19 cellular contexts compared by ENCODE assay signal in genomic region chr19:54420068-54420382, GRCh38. TPM values are rescaled to one million over a fixed set of nuclear protein-coding genes. Genes with fewer than 3 reads are reported as not detected.
DNase-seq lines count a peak whose midpoint lies in the region; ATAC-seq, FAIRE-seq and TF ChIP-seq lines count a peak whose summit lies in the region.
"Had no signal": no experiment of that assay in that cellular context is flagged by ENCODE, and none has a peak within 500 bp of the region (broad histone marks: within the 10 kb centered on the region; RNA-seq: fewer than 3 reads in every experiment).

No MANE protein-coding gene starts in this region.

- intact Hi-C loops in HepG2 (cut with micrococcal nuclease; ENCODE audit: unreplicated experiment), result no loop called here
- intact Hi-C loops in right lobe of liver (cut with DNase I), result no loop called here

- H3K79me2 ChIP-seq in HepG2 (ENCODE audit: insufficient read depth, low read length) (no peaks in the 10 kb centered on the region), mesendoderm (ENCODE audit: control insufficient read depth, insufficient read depth, low read length) (no peaks in the 10 kb centered on the region)

- H3K27ac Mint-ChIP-seq in type B pancreatic cell, result no peak overlapping the region
- H3K27ac Mint-ChIP-seq: activated CD4-positive, alpha-beta T cell treated with anti-CD3 and anti-CD28 coated beads, Interleukin-2, amount 10 ng/mL, durations not matched to agents 7 days and 5 days; activated T-cell treated with anti-CD3 and anti-CD28 coated beads, Interleukin-2, amount 50 U/mL, for 72 hours; dendritic cell treated with granulocyte-macrophage colony-stimulating factor and Interleukin-4, amounts not matched to agents 40 ng/mL and 50 ng/mL, for 4 days had no signal

- no peak overlapping the region for H2BK120ac ChIP-seq in mesendoderm (ENCODE audit: low read depth, low read length)

- H3K27me3 Mint-ChIP-seq in type B pancreatic cell, result peaks cover 43% of the 10 kb centered on the region

- H4K8ac ChIP-seq in mesendoderm (ENCODE audit: low read depth, low read length), result no peak overlapping the region

- no peak for ATAC-seq in HepG2
- no peak for ATAC-seq in right lobe of liver
- no peak for ATAC-seq in HG02852 (IDR thresholded peaks at IDR 0.05; ENCODE audit: unreplicated experiment)
- ATAC-seq: activated T-cell treated with anti-CD3 and anti-CD28 coated beads, Interleukin-2, amount 50 U/mL, for 72 hours had no signal

- H3K36me3 Mint-ChIP-seq in type B pancreatic cell, result peaks cover 5% of the 10 kb centered on the region

- H2AK5ac ChIP-seq in mesendoderm (ENCODE audit: low read length), result no peak overlapping the region

- H4K5ac ChIP-seq in mesendoderm (ENCODE audit: low read length), result no peak overlapping the region

- H4K20me1 ChIP-seq in HepG2 (ENCODE audit: insufficient read depth, low read length), result no peaks in the 10 kb centered on the region

- H2BK5ac ChIP-seq in mesendoderm (ENCODE audit: low read length), result no peak overlapping the region

- no peak overlapping the region for H2BK15ac ChIP-seq in mesendoderm (replicated peaks; ENCODE audit: low read depth)

- POLR2A ChIA-PET in HepG2 (lab: Yijun Ruan, JAX), result interaction anchor here (0.6 to 4.4 kb wide), 17 partner anchors 11 to 283 kb away, joined by 3 to 55 read pairs (median 4); partner anchors contain the start of genes CNOT3, LAIR1, LENG8 and LENG9

- H3K4me1 ChIP-seq in HepG2 (ENCODE audit: insufficient read depth, low read length), result peaks cover 64% of the 10 kb centered on the region
- no peaks in the 10 kb centered on the region for H3K4me1 ChIP-seq in right lobe of liver
- no peaks in the 10 kb centered on the region for H3K4me1 ChIP-seq in mesendoderm (ENCODE audit: control insufficient read depth, low read depth, low read length)
- H3K4me1 ChIP-seq in SJCRH30, result no peaks in the 10 kb centered on the region

- no peak for TF ChIP-seq EP300 in HepG2 (IDR thresholded peaks at IDR 0.05; ENCODE audit: low read depth in 2 of 2, low read length in 2 of 2)
- no peak for TF ChIP-seq EP300 in HepG2 (CRISPR knock-in tag; IDR thresholded peaks at IDR 0.05; ENCODE audit: borderline replicate concordance)

- no peak overlapping the region for H3K18ac ChIP-seq in mesendoderm (ENCODE audit: low read length)

- peaks cover 20% of the 10 kb centered on the region for H3K4me1 Mint-ChIP-seq in type B pancreatic cell (ENCODE audit: unreplicated experiment)

- H3K27ac ChIP-seq in HepG2 (ENCODE audit: extremely low read length, insufficient read depth, low read length) (peak overlapping the region; percentile 73), right lobe of liver (no peak overlapping the region), mesendoderm (ENCODE audit: low read depth, low read length) (no peak overlapping the region), SJCRH30 (no peak overlapping the region)
- H3K27ac ChIP-seq: adrenal gland had no signal

- no TSS peak for BruUV-seq in HepG2 (replicated peaks; lab: Mats Ljungman, UMichigan)

- no peak for FAIRE-seq in HepG2 (lab: Jason Lieb, UNC)

- no peaks in the 10 kb centered on the region for H3K36me3 ChIP-seq in HepG2 (replicated peaks in 1 of 2; ENCODE audit: control insufficient read depth in 1 of 2, insufficient read depth in 2 of 2, low read length in 2 of 2)
- no peaks in the 10 kb centered on the region for H3K36me3 ChIP-seq in right lobe of liver
- H3K36me3 ChIP-seq in mesendoderm (ENCODE audit: control insufficient read depth, insufficient read depth, low read length), result no peaks in the 10 kb centered on the region
- H3K36me3 ChIP-seq in SJCRH30, result no peaks in the 10 kb centered on the region
- H3K36me3 ChIP-seq: adrenal gland had no signal

- H3K9ac ChIP-seq in HepG2 (ENCODE audit: insufficient read depth, low read depth, low read length) (peak overlapping the region; percentile 79), mesendoderm (ENCODE audit: low read length) (no peak overlapping the region)

- no peaks in the 10 kb centered on the region for H3K9me3 Mint-ChIP-seq in type B pancreatic cell
- H3K9me3 Mint-ChIP-seq: activated CD4-positive, alpha-beta T cell treated with anti-CD3 and anti-CD28 coated beads, Interleukin-2, amount 10 ng/mL, durations not matched to agents 7 days and 5 days; activated T-cell treated with anti-CD3 and anti-CD28 coated beads, Interleukin-2, amount 50 U/mL, for 72 hours; dendritic cell treated with granulocyte-macrophage colony-stimulating factor and Interleukin-4, amounts not matched to agents 40 ng/mL and 50 ng/mL, for 4 days had no signal

- in situ Hi-C loops in HepG2 (cut with HindIII; ENCODE audit: extremely low pct_ligation_motif_present, low pct_unique_long_range_greater_than_20kb), result no loop called here

- no peak for TF ChIP-seq CTCF in HepG2 (CRISPR knock-in tag; IDR thresholded peaks at IDR 0.05)
- TF ChIP-seq CTCF in right lobe of liver (IDR thresholded peaks at IDR 0.05), result no peak
- no peak for TF ChIP-seq CTCF in type B pancreatic cell (conservative IDR thresholded peaks at IDR 0.05)

- H3K56ac ChIP-seq in mesendoderm (ENCODE audit: low read length), result peak overlapping the region; percentile 25

- H3K27me3 ChIP-seq in HepG2 (ENCODE audit: control insufficient read depth in 1 of 2, insufficient read depth in 2 of 2, low read length in 2 of 2) (no peaks in the 10 kb centered on the region), right lobe of liver (no peaks in the 10 kb centered on the region), mesendoderm (ENCODE audit: insufficient read depth, low read length, poor library complexity) (peaks cover 12% of the 10 kb centered on the region), SJCRH30 (peaks cover 28% of the 10 kb centered on the region)

- no peak for DNase-seq in HepG2 (ENCODE audit: low spot score)
- no peak for DNase-seq in right lobe of liver
- DNase-seq in mesendoderm, result no peak
- DNase-seq in type B pancreatic cell (ENCODE audit: extremely low spot score, unreplicated experiment), result no peak
- DNase-seq in SJCRH30, result no peak
- DNase-seq: activated CD4-positive, alpha-beta T cell treated with anti-CD3 and anti-CD28 coated beads, Interleukin-2, amount 10 ng/mL, durations not matched to agents 7 days and 5 days; activated T-cell treated with anti-CD3 and anti-CD28 coated beads, Interleukin-2, amount 50 U/mL, for 72 hours; adrenal gland; GF-D8; mesenchymal stem cell; NCI-H1048; NK-92 treated with Interleukin-12 subunit alpha and Interleukin-12 subunit beta, amount 100 ng/mL, for 24 hours; SIG-M5; stimulated activated CD4-positive, alpha-beta T cell treated with anti-CD3 and anti-CD28 coated beads, Interleukin-12 subunit alpha, Interleukin-12 subunit beta, amount 100 ng/mL, for 4 hours; T-helper 9 cell had no signal

- no peaks in the 10 kb centered on the region for H3K9me3 ChIP-seq in HepG2 (ENCODE audit: low read length)
- H3K9me3 ChIP-seq in right lobe of liver, result no peaks in the 10 kb centered on the region
- no peaks in the 10 kb centered on the region for H3K9me3 ChIP-seq in SJCRH30 (replicated peaks)
- H3K9me3 ChIP-seq: adrenal gland had no signal

- H3K79me1 ChIP-seq in mesendoderm (ENCODE audit: low read length), result no peaks in the 10 kb centered on the region

- 0 out of 4 replicates have a peak, but pooled peaks of 1 of the 2 experiments have one; percentile 6 for TF ChIP-seq POLR2A in HepG2 (IDR thresholded peaks at IDR 0.05; ENCODE audit: insufficient read depth in 1 of 2, low read depth in 2 of 2, low read length in 2 of 2)
- TF ChIP-seq POLR2A in right lobe of liver (IDR thresholded peaks at IDR 0.05), result no peak

- CTCF ChIA-PET in HepG2 (lab: Yijun Ruan, JAX; ENCODE audit: low intra/inter-chr PET ratio, low total read pairs), result no interaction called here

- H3K4me3 ChIP-seq in HepG2 (replicated peaks in 1 of 3; ENCODE audit: insufficient read depth in 1 of 3, low read depth in 2 of 3, low read length in 3 of 3), result peak overlapping the region in 2 of 3 experiments; percentile 43 to 64; a peak in 4 of 6 replicates
- no peak overlapping the region for H3K4me3 ChIP-seq in right lobe of liver
- H3K4me3 ChIP-seq in mesendoderm (ENCODE audit: low read length), result no peak overlapping the region
- H3K4me3 ChIP-seq in SJCRH30, result no peak overlapping the region
- H3K4me3 ChIP-seq: adrenal gland had no signal

- H3K23ac ChIP-seq in mesendoderm (ENCODE audit: low read length), result no peak overlapping the region

- H3K4me2 ChIP-seq in HepG2 (ENCODE audit: low read depth, low read length) (peak overlapping the region; percentile 90), mesendoderm (ENCODE audit: low read length) (peak overlapping the region; percentile 20)

- peak overlapping the region; percentile 54 for H3K4me3 Mint-ChIP-seq in type B pancreatic cell
- H3K4me3 Mint-ChIP-seq: activated CD4-positive, alpha-beta T cell treated with anti-CD3 and anti-CD28 coated beads, Interleukin-2, amount 10 ng/mL, durations not matched to agents 7 days and 5 days; activated T-cell treated with anti-CD3 and anti-CD28 coated beads, Interleukin-2, amount 50 U/mL, for 72 hours; dendritic cell treated with granulocyte-macrophage colony-stimulating factor and Interleukin-4, amounts not matched to agents 40 ng/mL and 50 ng/mL, for 4 days had no signal

- WGBS in HepG2 (ENCODE audit: low lambda C conversion rate), result no CpG with 5 or more reads among the region's 10 CpGs
- WGBS in right lobe of liver (ENCODE audit: insufficient coverage, low coverage, low lambda C conversion rate, missing lambda C conversion rate), result 0% methylated on average over 4 of the region's 10 CpGs
- no CpG with 5 or more reads among the region's 10 CpGs for WGBS in mesendoderm (ENCODE audit: extremely low coverage, insufficient coverage, low lambda C conversion rate)

- no peak overlapping the region for H3K4ac ChIP-seq in mesendoderm (ENCODE audit: low read depth, low read length)

- no peak overlapping the region for H2AFZ ChIP-seq in HepG2 (ENCODE audit: low read length)

- TF ChIP-seq RAD21 in HepG2 (CRISPR knock-in tag; IDR thresholded peaks at IDR 0.05), result no peak

RNA-seq across cellular contexts. Expression of gene TTYH1, which starts 4.8 kb away (rescaled TPM):
- total RNA-seq in HepG2 (2016; rRNA removed; fragmentation: Illumina TruSeq; extraction: Trizol) (10.6 and 19.9 TPM in 2 replicates), right lobe of liver (under 1 TPM in 5 of 6 experiments, not detected in 1; 0.30 to 0.93 (median 0.35) TPM), type B pancreatic cell (ENCODE audit: low replicate concordance) (8.7 and 50.7 TPM in 2 replicates)
- total RNA-seq in HepG2 (2016; cell fraction: cytosol; rRNA removed; fragmentation: Illumina TruSeq; extraction: Trizol; ENCODE audit: low read depth), result 24.8 and 26.4 TPM in 2 replicates
- total RNA-seq in HepG2 (2016; cell fraction: insoluble cytoplasmic fraction; rRNA removed; fragmentation: Illumina TruSeq; extraction: Trizol), result 9.4 and 21.3 TPM in 2 replicates
- total RNA-seq in HepG2 (2016; cell fraction: membrane; rRNA removed; fragmentation: Illumina TruSeq; extraction: Trizol), result 27.7 and 30.4 TPM in 2 replicates
- 16.5 and 20.3 TPM in 2 replicates for total RNA-seq in HepG2 (2016; cell fraction: nucleus; rRNA removed; fragmentation: Illumina TruSeq; extraction: Trizol)
- 6.9 and 8.9 TPM in 2 replicates for polyA plus RNA-seq in HepG2 (2011; rRNA removed)
- polyA plus RNA-seq in HepG2 (2011; cell fraction: cytosol; rRNA removed), result 7.0 and 10.7 TPM in 2 replicates
- 13.2 and 17.7 TPM in 2 replicates for polyA plus RNA-seq in HepG2 (2011; cell fraction: nucleus; rRNA removed)
- 4.1 and 6.2 TPM in 2 replicates for polyA plus RNA-seq in HepG2 (2012)
- 27.2 and 29.7 TPM in 2 replicates for polyA plus RNA-seq in HepG2 (2016; cell fraction: cytosol; fragmentation: Illumina TruSeq; extraction: Trizol; ENCODE audit: low read depth)
- polyA plus RNA-seq in HepG2 (2016; cell fraction: insoluble cytoplasmic fraction; fragmentation: Illumina TruSeq; extraction: Trizol; ENCODE audit: low read depth), result 11.5 and 12.2 TPM in 2 replicates
- 29.0 and 29.3 TPM in 2 replicates for polyA plus RNA-seq in HepG2 (2016; cell fraction: membrane; fragmentation: Illumina TruSeq; extraction: Trizol; ENCODE audit: low read depth)
- polyA plus RNA-seq in HepG2 (2016; cell fraction: nucleus; fragmentation: Illumina TruSeq; extraction: Trizol; ENCODE audit: insufficient read depth, low read depth), result 34.6 and 38.5 TPM in 2 replicates
- polyA minus RNA-seq in HepG2 (2011; rRNA and poly(A)+ RNA removed; ENCODE audit: low replicate concordance), result 15.4 TPM in 1 of 2 replicates, not detected in the other
- polyA minus RNA-seq in HepG2 (2011; cell fraction: cytosol; rRNA and poly(A)+ RNA removed), result 6.2 and 9.2 TPM in 2 replicates
- 2.6 and 3.9 TPM in 2 replicates for polyA minus RNA-seq in HepG2 (2011; cell fraction: nucleus; rRNA and poly(A)+ RNA removed)
- 3.2 TPM for polyA plus RNA-seq in mesendoderm (2013, experiment 1 of 2)
- 3.0 TPM for polyA plus RNA-seq in mesendoderm (2013, experiment 2 of 2)
- not detected in 2 replicates for total RNA-seq in SJCRH30 (2014; rRNA removed; shearing (Covaris generic))
- total RNA-seq: fibroblast of lung, osteocyte had no signal
- polyA plus RNA-seq: fibroblast of lung had no signal

RNA-seq across cellular contexts. Expression of gene LENG8, which starts 29.0 kb away (rescaled TPM):
- total RNA-seq in HepG2 (2016; rRNA removed; fragmentation: Illumina TruSeq; extraction: Trizol), result 5.8 and 14.3 TPM in 2 replicates
- 1.1 and 2.1 TPM in 2 replicates for total RNA-seq in HepG2 (2016; cell fraction: cytosol; rRNA removed; fragmentation: Illumina TruSeq; extraction: Trizol; ENCODE audit: low read depth)
- total RNA-seq in HepG2 (2016; cell fraction: insoluble cytoplasmic fraction; rRNA removed; fragmentation: Illumina TruSeq; extraction: Trizol), result 4.7 and 13.0 TPM in 2 replicates
- 4.0 TPM in 2 replicates for total RNA-seq in HepG2 (2016; cell fraction: membrane; rRNA removed; fragmentation: Illumina TruSeq; extraction: Trizol)
- 28.1 and 29.6 TPM in 2 replicates for total RNA-seq in HepG2 (2016; cell fraction: nucleus; rRNA removed; fragmentation: Illumina TruSeq; extraction: Trizol)
- 38.3 and 41.9 TPM in 2 replicates for polyA plus RNA-seq in HepG2 (2011; rRNA removed)
- polyA plus RNA-seq in HepG2 (2011; cell fraction: cytosol; rRNA removed), result 3.2 and 6.8 TPM in 2 replicates
- polyA plus RNA-seq in HepG2 (2011; cell fraction: nucleus; rRNA removed), result 519 and 637 TPM in 2 replicates
- polyA plus RNA-seq in HepG2 (2012), result 46.6 and 63.0 TPM in 2 replicates
- polyA plus RNA-seq in HepG2 (2016; cell fraction: cytosol; fragmentation: Illumina TruSeq; extraction: Trizol; ENCODE audit: low read depth), result 0.46 and 0.71 TPM in 2 replicates
- 5.1 and 9.7 TPM in 2 replicates for polyA plus RNA-seq in HepG2 (2016; cell fraction: insoluble cytoplasmic fraction; fragmentation: Illumina TruSeq; extraction: Trizol; ENCODE audit: low read depth)
- polyA plus RNA-seq in HepG2 (2016; cell fraction: membrane; fragmentation: Illumina TruSeq; extraction: Trizol; ENCODE audit: low read depth), result 1.5 and 2.8 TPM in 2 replicates
- 151 and 199 TPM in 2 replicates for polyA plus RNA-seq in HepG2 (2016; cell fraction: nucleus; fragmentation: Illumina TruSeq; extraction: Trizol; ENCODE audit: insufficient read depth, low read depth)
- 27.1 and 40.7 TPM in 2 replicates for polyA minus RNA-seq in HepG2 (2011; rRNA and poly(A)+ RNA removed; ENCODE audit: low replicate concordance)
- polyA minus RNA-seq in HepG2 (2011; cell fraction: cytosol; rRNA and poly(A)+ RNA removed), result 10.7 and 13.3 TPM in 2 replicates
- 60.4 and 69.7 TPM in 2 replicates for polyA minus RNA-seq in HepG2 (2011; cell fraction: nucleus; rRNA and poly(A)+ RNA removed)
- 10 to 100 TPM; 29.8 to 66.3 (median 41.1) TPM for total RNA-seq in right lobe of liver
- polyA plus RNA-seq in mesendoderm (2013, experiment 1 of 2), result 54.1 TPM
- 54.1 TPM for polyA plus RNA-seq in mesendoderm (2013, experiment 2 of 2)
- total RNA-seq in type B pancreatic cell (ENCODE audit: low replicate concordance), result 135 and 196 TPM in 2 replicates
- 18.9 and 25.6 TPM in 2 replicates for total RNA-seq in SJCRH30 (2014; rRNA removed; shearing (Covaris generic))

RNA-seq across cellular contexts. Expression of gene LENG9, which starts 43.6 kb away (rescaled TPM):
- total RNA-seq in HepG2 (2016; rRNA removed; fragmentation: Illumina TruSeq; extraction: Trizol), result 1.5 and 2.9 TPM in 2 replicates
- 0.88 and 1.1 TPM in 2 replicates for total RNA-seq in HepG2 (2016; cell fraction: cytosol; rRNA removed; fragmentation: Illumina TruSeq; extraction: Trizol; ENCODE audit: low read depth)
- total RNA-seq in HepG2 (2016; cell fraction: insoluble cytoplasmic fraction; rRNA removed; fragmentation: Illumina TruSeq; extraction: Trizol), result 1.8 and 2.6 TPM in 2 replicates
- total RNA-seq in HepG2 (2016; cell fraction: membrane; rRNA removed; fragmentation: Illumina TruSeq; extraction: Trizol), result 1.8 and 2.1 TPM in 2 replicates
- total RNA-seq in HepG2 (2016; cell fraction: nucleus; rRNA removed; fragmentation: Illumina TruSeq; extraction: Trizol), result 1.9 and 2.7 TPM in 2 replicates
- polyA plus RNA-seq in HepG2 (2011; rRNA removed), result 0.75 and 1.2 TPM in 2 replicates
- 0.86 and 1.8 TPM in 2 replicates for polyA plus RNA-seq in HepG2 (2011; cell fraction: cytosol; rRNA removed)
- polyA plus RNA-seq in HepG2 (2011; cell fraction: nucleus; rRNA removed), result 1.7 TPM in 2 replicates
- 1.5 and 1.8 TPM in 2 replicates for polyA plus RNA-seq in HepG2 (2012)
- 0.32 and 0.38 TPM in 2 replicates for polyA plus RNA-seq in HepG2 (2016; cell fraction: cytosol; fragmentation: Illumina TruSeq; extraction: Trizol; ENCODE audit: low read depth)
- polyA plus RNA-seq in HepG2 (2016; cell fraction: insoluble cytoplasmic fraction; fragmentation: Illumina TruSeq; extraction: Trizol; ENCODE audit: low read depth), result 1.4 and 1.5 TPM in 2 replicates
- 0.65 and 1.0 TPM in 2 replicates for polyA plus RNA-seq in HepG2 (2016; cell fraction: membrane; fragmentation: Illumina TruSeq; extraction: Trizol; ENCODE audit: low read depth)
- 0.95 and 1.2 TPM in 2 replicates for polyA plus RNA-seq in HepG2 (2016; cell fraction: nucleus; fragmentation: Illumina TruSeq; extraction: Trizol; ENCODE audit: insufficient read depth, low read depth)
- 5.7 and 6.2 TPM in 2 replicates for polyA minus RNA-seq in HepG2 (2011; rRNA and poly(A)+ RNA removed; ENCODE audit: low replicate concordance)
- 3.4 and 3.7 TPM in 2 replicates for polyA minus RNA-seq in HepG2 (2011; cell fraction: cytosol; rRNA and poly(A)+ RNA removed)
- polyA minus RNA-seq in HepG2 (2011; cell fraction: nucleus; rRNA and poly(A)+ RNA removed), result 2.7 and 3.9 TPM in 2 replicates
- total RNA-seq in right lobe of liver, result 1 to 10 TPM; 1.5 to 5.7 (median 3.3) TPM
- 0.72 TPM for polyA plus RNA-seq in mesendoderm (2013, experiment 1 of 2)
- 0.88 TPM for polyA plus RNA-seq in mesendoderm (2013, experiment 2 of 2)
- total RNA-seq in type B pancreatic cell (ENCODE audit: low replicate concordance), result 3.9 and 4.2 TPM in 2 replicates
- total RNA-seq in SJCRH30 (2014; rRNA removed; shearing (Covaris generic)), result 0.38 and 0.40 TPM in 2 replicates

RNA-seq across cellular contexts. Expression of gene CDC42EP5, which starts 53.1 kb away (rescaled TPM):
- 0.83 and 1.6 TPM in 2 replicates for total RNA-seq in HepG2 (2016; rRNA removed; fragmentation: Illumina TruSeq; extraction: Trizol)
- 1.4 and 3.2 TPM in 2 replicates for total RNA-seq in HepG2 (2016; cell fraction: cytosol; rRNA removed; fragmentation: Illumina TruSeq; extraction: Trizol; ENCODE audit: low read depth)
- 1.00 and 1.6 TPM in 2 replicates for total RNA-seq in HepG2 (2016; cell fraction: insoluble cytoplasmic fraction; rRNA removed; fragmentation: Illumina TruSeq; extraction: Trizol)
- total RNA-seq in HepG2 (2016; cell fraction: membrane; rRNA removed; fragmentation: Illumina TruSeq; extraction: Trizol), result 1.4 and 1.9 TPM in 2 replicates
- not detected in 2 replicates for total RNA-seq in HepG2 (2016; cell fraction: nucleus; rRNA removed; fragmentation: Illumina TruSeq; extraction: Trizol)
- polyA plus RNA-seq in HepG2 (2011; rRNA removed), result 0.34 and 0.41 TPM in 2 replicates
- polyA plus RNA-seq in HepG2 (2011; cell fraction: cytosol; rRNA removed), result 0.37 and 0.90 TPM in 2 replicates
- 0.35 and 0.56 TPM in 2 replicates for polyA plus RNA-seq in HepG2 (2011; cell fraction: nucleus; rRNA removed)
- 0.92 and 0.97 TPM in 2 replicates for polyA plus RNA-seq in HepG2 (2012)
- 2.2 and 4.1 TPM in 2 replicates for polyA plus RNA-seq in HepG2 (2016; cell fraction: cytosol; fragmentation: Illumina TruSeq; extraction: Trizol; ENCODE audit: low read depth)
- 2.3 and 3.1 TPM in 2 replicates for polyA plus RNA-seq in HepG2 (2016; cell fraction: insoluble cytoplasmic fraction; fragmentation: Illumina TruSeq; extraction: Trizol; ENCODE audit: low read depth)
- polyA plus RNA-seq in HepG2 (2016; cell fraction: membrane; fragmentation: Illumina TruSeq; extraction: Trizol; ENCODE audit: low read depth), result 4.7 and 5.9 TPM in 2 replicates
- 1.2 and 2.4 TPM in 2 replicates for polyA plus RNA-seq in HepG2 (2016; cell fraction: nucleus; fragmentation: Illumina TruSeq; extraction: Trizol; ENCODE audit: insufficient read depth, low read depth)
- polyA minus RNA-seq in HepG2 (2011; rRNA and poly(A)+ RNA removed; ENCODE audit: low replicate concordance), result 0.54 TPM in 1 of 2 replicates, not detected in the other
- 0.79 TPM in 1 of 2 replicates, not detected in the other for polyA minus RNA-seq in HepG2 (2011; cell fraction: cytosol; rRNA and poly(A)+ RNA removed)
- polyA minus RNA-seq in HepG2 (2011; cell fraction: nucleus; rRNA and poly(A)+ RNA removed), result not detected in 2 replicates
- 1 to 10 TPM; 1.3 to 3.7 (median 2.0) TPM for total RNA-seq in right lobe of liver
- 0.67 TPM for polyA plus RNA-seq in mesendoderm (2013, experiment 1 of 2)
- polyA plus RNA-seq in mesendoderm (2013, experiment 2 of 2), result 1.9 TPM
- 16.1 and 24.3 TPM in 2 replicates for total RNA-seq in type B pancreatic cell (ENCODE audit: low replicate concordance)
- total RNA-seq in SJCRH30 (2014; rRNA removed; shearing (Covaris generic)), result 0.20 and 1.2 TPM in 2 replicates
- total RNA-seq: activated CD4-positive, alpha-beta T cell treated with anti-CD3 and anti-CD28 coated beads, Interleukin-2, amount 10 ng/mL, durations not matched to agents 7 days and 5 days had no signal

RNA-seq across cellular contexts. Expression of gene LAIR1, which starts 55.3 kb away (rescaled TPM):
- total RNA-seq in HepG2 (2016; rRNA removed; fragmentation: Illumina TruSeq; extraction: Trizol) (0.70 and 1.2 TPM in 2 replicates), right lobe of liver (10 to 100 TPM in 2 of 6 experiments, 1 to 10 TPM in 4; 2.9 to 15.3 (median 4.9) TPM), type B pancreatic cell (ENCODE audit: low replicate concordance) (not detected in 2 replicates)
- total RNA-seq in HepG2 (2016; cell fraction: cytosol; rRNA removed; fragmentation: Illumina TruSeq; extraction: Trizol; ENCODE audit: low read depth), result 0.26 and 0.51 TPM in 2 replicates
- total RNA-seq in HepG2 (2016; cell fraction: insoluble cytoplasmic fraction; rRNA removed; fragmentation: Illumina TruSeq; extraction: Trizol), result 0.95 and 1.0 TPM in 2 replicates
- total RNA-seq in HepG2 (2016; cell fraction: membrane; rRNA removed; fragmentation: Illumina TruSeq; extraction: Trizol), result 0.79 and 1.1 TPM in 2 replicates
- total RNA-seq in HepG2 (2016; cell fraction: nucleus; rRNA removed; fragmentation: Illumina TruSeq; extraction: Trizol), result 1.8 and 3.2 TPM in 2 replicates
- 0.75 and 1.1 TPM in 2 replicates for polyA plus RNA-seq in HepG2 (2011; rRNA removed)
- polyA plus RNA-seq in HepG2 (2011; cell fraction: cytosol; rRNA removed), result 0.64 and 0.74 TPM in 2 replicates
- 1.1 and 1.5 TPM in 2 replicates for polyA plus RNA-seq in HepG2 (2011; cell fraction: nucleus; rRNA removed)
- 0.17 TPM in 1 of 2 replicates, not detected in the other for polyA plus RNA-seq in HepG2 (2012)
- 0.64 and 0.71 TPM in 2 replicates for polyA plus RNA-seq in HepG2 (2016; cell fraction: cytosol; fragmentation: Illumina TruSeq; extraction: Trizol; ENCODE audit: low read depth)
- polyA plus RNA-seq in HepG2 (2016; cell fraction: insoluble cytoplasmic fraction; fragmentation: Illumina TruSeq; extraction: Trizol; ENCODE audit: low read depth), result 1.0 and 1.2 TPM in 2 replicates
- polyA plus RNA-seq in HepG2 (2016; cell fraction: membrane; fragmentation: Illumina TruSeq; extraction: Trizol; ENCODE audit: low read depth), result 1.2 and 1.6 TPM in 2 replicates
- polyA plus RNA-seq in HepG2 (2016; cell fraction: nucleus; fragmentation: Illumina TruSeq; extraction: Trizol; ENCODE audit: insufficient read depth, low read depth), result 2.8 and 3.2 TPM in 2 replicates
- polyA minus RNA-seq in HepG2 (2011; rRNA and poly(A)+ RNA removed; ENCODE audit: low replicate concordance), result 0.66 TPM in 1 of 2 replicates, not detected in the other
- 0.79 TPM in 1 of 2 replicates, not detected in the other for polyA minus RNA-seq in HepG2 (2011; cell fraction: cytosol; rRNA and poly(A)+ RNA removed)
- polyA minus RNA-seq in HepG2 (2011; cell fraction: nucleus; rRNA and poly(A)+ RNA removed), result 0.90 and 2.0 TPM in 2 replicates
- polyA plus RNA-seq in mesendoderm (2013, experiment 1 of 2), result 0.07 TPM
- not detected for polyA plus RNA-seq in mesendoderm (2013, experiment 2 of 2)
- not detected in 2 replicates for total RNA-seq in SJCRH30 (2014; rRNA removed; shearing (Covaris generic))
- total RNA-seq: fibroblast of lung, osteocyte had no signal
- polyA plus RNA-seq: fibroblast of lung had no signal

Comparison
In these comparisons a context has a peak if more than half of its experiments do, and no peak if none do; other contexts are left out.
1. H3K4me3 ChIP-seq: peak in HepG2 (2 of 3); none in right lobe of liver (0 of 3), mesendoderm (single experiment) and SJCRH30 (single experiment).